In the genomic region with DNA sequence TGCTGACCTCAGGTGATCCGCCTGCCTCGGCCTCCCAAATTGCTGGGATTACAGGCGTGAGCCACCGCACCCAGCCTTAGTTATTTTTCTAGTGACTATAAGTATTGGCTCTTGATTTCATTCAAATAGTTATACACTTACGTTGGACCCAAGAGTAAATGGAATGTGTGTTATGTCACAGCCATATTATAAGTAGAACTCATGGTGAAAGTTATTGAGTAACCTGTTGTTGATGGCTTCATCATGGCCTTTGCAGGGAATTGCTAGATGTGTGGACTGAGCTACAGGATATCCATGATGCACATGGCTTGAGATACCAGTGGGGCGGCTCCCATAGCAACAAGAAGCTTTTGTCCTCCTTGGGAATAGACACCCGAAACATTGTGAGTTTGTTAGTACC, we compare ENCODE assay signal across 15 cellular contexts. TPM values are rescaled to one million over a fixed set of nuclear protein-coding genes. Genes with fewer than 3 reads are reported as not detected.
DNase-seq lines count a peak whose midpoint lies in the region; ATAC-seq, FAIRE-seq and TF ChIP-seq lines count a peak whose summit lies in the region.
"Had no signal": no experiment of that assay in that cellular context is flagged by ENCODE, and none has a peak within 500 bp of the region (broad histone marks: within the 10 kb centered on the region; RNA-seq: fewer than 3 reads in every experiment).

No MANE protein-coding gene starts in this region.

- no peak overlapping the region for H3K4me3 Mint-ChIP-seq in naive thymus-derived CD8-positive, alpha-beta T cell
- H3K4me3 Mint-ChIP-seq: H9 had no signal

- in situ Hi-C loops in HepG2 (cut with HindIII; ENCODE audit: extremely low pct_ligation_motif_present, low pct_unique_long_range_greater_than_20kb): no loop called here

- TF ChIP-seq CTCF in HepG2 (CRISPR knock-in tag; IDR thresholded peaks at IDR 0.05): no peak
- TF ChIP-seq CTCF in right lobe of liver (IDR thresholded peaks at IDR 0.05): no peak
- TF ChIP-seq CTCF in choroid plexus epithelial cell (conservative IDR thresholded peaks at IDR 0.05; ENCODE audit: low read depth, low read length): no peak

- CTCF ChIA-PET in HepG2 (lab: Yijun Ruan, JAX; ENCODE audit: low intra/inter-chr PET ratio, low total read pairs): no interaction called here

- no peaks in the 10 kb centered on the region for H3K79me1 ChIP-seq in neuronal stem cell (ENCODE audit: low read depth, low read length)

- no peaks in the 10 kb centered on the region for H3K27me3 Mint-ChIP-seq in naive thymus-derived CD8-positive, alpha-beta T cell

- no peak overlapping the region for H3K4me2 ChIP-seq in HepG2 (ENCODE audit: low read depth, low read length)
- no peak overlapping the region for H3K4me2 ChIP-seq in neuronal stem cell (ENCODE audit: insufficient read depth, low read length, poor library complexity, severe bottlenecking)
- H3K4me2 ChIP-seq: BLaER1 had no signal

- no TSS peak for BruUV-seq in HepG2 (replicated peaks; lab: Mats Ljungman, UMichigan)

- H3K36me3 Mint-ChIP-seq in naive thymus-derived CD8-positive, alpha-beta T cell: peaks cover 0 to 52% (median 10%) of the 10 kb centered on the region in 3 donors

- H3K4me1 ChIP-seq in HepG2 (ENCODE audit: insufficient read depth, low read length) (no peaks in the 10 kb centered on the region), right lobe of liver (peaks cover 0 to 8% (median 0%) of the 10 kb centered on the region in 4 donors), neuronal stem cell (ENCODE audit: control insufficient read depth in 2 of 2, insufficient read depth in 1 of 2, low read depth in 1 of 2, low read length in 2 of 2) (no peaks in the 10 kb centered on the region)
- H3K4me1 ChIP-seq: BLaER1 had no signal

- FAIRE-seq in HepG2 (lab: Jason Lieb, UNC): no peak
- FAIRE-seq: GM18507 had no signal

- H3K14ac ChIP-seq in neuronal stem cell (ENCODE audit: low read length): no peak overlapping the region

- no peak overlapping the region for H2BK120ac ChIP-seq in neuronal stem cell (ENCODE audit: low read depth, low read length)

- no peak overlapping the region for H3K9ac ChIP-seq in HepG2 (ENCODE audit: insufficient read depth, low read depth, low read length)
- no peak overlapping the region for H3K9ac ChIP-seq in neuronal stem cell (ENCODE audit: low read depth, low read length, poor library complexity)
- H3K9ac ChIP-seq: BLaER1 had no signal

- H3K9me3 ChIP-seq in HepG2 (ENCODE audit: low read length) (no peaks in the 10 kb centered on the region), right lobe of liver (no peaks in the 10 kb centered on the region), neuronal stem cell (replicated peaks in 1 of 2; ENCODE audit: control insufficient read depth in 2 of 2, insufficient read depth in 1 of 2, low read depth in 1 of 2, low read length in 2 of 2) (peaks cover 0 to 2% of the 10 kb centered on the region in 2 donors)
- H3K9me3 ChIP-seq: BLaER1 had no signal

- H4K20me1 ChIP-seq in HepG2 (ENCODE audit: insufficient read depth, low read length): no peaks in the 10 kb centered on the region

- H2BK12ac ChIP-seq in neuronal stem cell (ENCODE audit: low read length): no peak overlapping the region

- intact Hi-C loops in HepG2 (cut with micrococcal nuclease; ENCODE audit: unreplicated experiment): no loop called here
- intact Hi-C loops in right lobe of liver (cut with DNase I): no loop called here

- no peak overlapping the region for H3K23ac ChIP-seq in neuronal stem cell (ENCODE audit: low read depth, low read length, poor library complexity)

- no peaks in the 10 kb centered on the region for H3K79me2 ChIP-seq in HepG2 (ENCODE audit: insufficient read depth, low read length)

- ATAC-seq in HepG2: no peak
- ATAC-seq in right lobe of liver: no peak
- no peak for ATAC-seq in naive thymus-derived CD8-positive, alpha-beta T cell

- H3K4me1 Mint-ChIP-seq in naive thymus-derived CD8-positive, alpha-beta T cell: peaks cover 10 to 20% (median 16%) of the 10 kb centered on the region in 4 donors
- H3K4me1 Mint-ChIP-seq: H9 had no signal

- no peak overlapping the region for H3K4ac ChIP-seq in neuronal stem cell (ENCODE audit: low read length)

- H3K4me3 ChIP-seq in HepG2 (replicated peaks in 1 of 3; ENCODE audit: insufficient read depth in 1 of 3, low read depth in 2 of 3, low read length in 3 of 3) (no peak overlapping the region), right lobe of liver (no peak overlapping the region), choroid plexus epithelial cell (ENCODE audit: low read depth, low read length) (no peak overlapping the region), neuronal stem cell (ENCODE audit: low read length in 2 of 2) (no peak overlapping the region)
- H3K4me3 ChIP-seq: BLaER1 had no signal

- DNase-seq in HepG2 (ENCODE audit: low spot score) (peak; percentile 7), right lobe of liver (no peak), choroid plexus epithelial cell (ENCODE audit: low read depth) (peak; percentile 9), kidney tubule cell (ENCODE audit: low spot score) (peak; percentile 47), neuronal stem cell (ENCODE audit: low spot score) (no peak), LoVo (ENCODE audit: low spot score) (no peak)
- DNase-seq in stimulated activated CD4-positive, alpha-beta T cell treated with anti-CD3 and anti-CD28 coated beads, Interleukin-4, amount 100 ng/mL, for 24 hours: no peak
- no peak for DNase-seq in naive thymus-derived CD8-positive, alpha-beta T cell
- DNase-seq: 8988T, AML-193, DMS53, GOT3, H9 had no signal

- 98% methylated on average over 7 of the region's 7 CpGs for WGBS in HepG2 (ENCODE audit: low lambda C conversion rate)
- WGBS in right lobe of liver (ENCODE audit: insufficient coverage, low coverage, low lambda C conversion rate, missing lambda C conversion rate): 94% methylated on average over 5 of the region's 7 CpGs
- no CpG with 5 or more reads among the region's 7 CpGs for WGBS in neuronal stem cell (ENCODE audit: extremely low coverage in 2 of 2, insufficient read length in 2 of 2, insufficient replicate concordance in 1 of 2), 2 donors

- H3K36me3 ChIP-seq in HepG2 (replicated peaks in 1 of 2; ENCODE audit: control insufficient read depth in 1 of 2, insufficient read depth in 2 of 2, low read length in 2 of 2) (peaks cover 8 to 39% of the 10 kb centered on the region in 2 experiments; a peak in 4 of 5 replicates), right lobe of liver (peaks cover 0 to 8% (median 4%) of the 10 kb centered on the region in 4 donors), neuronal stem cell (replicated peaks in 1 of 2; ENCODE audit: control insufficient read depth in 2 of 2, insufficient read depth in 2 of 2, low read length in 2 of 2) (peaks cover 1 to 41% of the 10 kb centered on the region in 2 donors)

- no peak overlapping the region for H2BK15ac ChIP-seq in neuronal stem cell (ENCODE audit: low read length)

- TF ChIP-seq POLR2A in HepG2 (IDR thresholded peaks at IDR 0.05; ENCODE audit: insufficient read depth in 1 of 2, low read depth in 2 of 2, low read length in 2 of 2): no peak
- no peak for TF ChIP-seq POLR2A in right lobe of liver (IDR thresholded peaks at IDR 0.05)

- H3K9me3 Mint-ChIP-seq in naive thymus-derived CD8-positive, alpha-beta T cell: no peaks in the 10 kb centered on the region
- H3K9me3 Mint-ChIP-seq: H9 had no signal

- H2BK5ac ChIP-seq in neuronal stem cell (ENCODE audit: low read length): no peak overlapping the region

- no peak overlapping the region for H2AK5ac ChIP-seq in neuronal stem cell (ENCODE audit: low read depth, low read length)

- H3K27me3 ChIP-seq in HepG2 (ENCODE audit: control insufficient read depth in 1 of 2, insufficient read depth in 2 of 2, low read length in 2 of 2) (no peaks in the 10 kb centered on the region), right lobe of liver (no peaks in the 10 kb centered on the region), neuronal stem cell (ENCODE audit: control insufficient read depth in 3 of 3, insufficient read depth in 3 of 3, low read depth in 1 of 3, low read length in 3 of 3) (no peaks in the 10 kb centered on the region)
- H3K27me3 ChIP-seq: BLaER1 had no signal

- H3K27ac ChIP-seq in HepG2 (ENCODE audit: extremely low read length, insufficient read depth, low read length) (no peak overlapping the region), right lobe of liver (no peak overlapping the region), neuronal stem cell (replicated peaks; ENCODE audit: low read length) (no peak overlapping the region)
- H3K27ac ChIP-seq: BLaER1 had no signal

- H3K18ac ChIP-seq in neuronal stem cell (ENCODE audit: low read length): no peak overlapping the region

- TF ChIP-seq EP300 in HepG2 (IDR thresholded peaks at IDR 0.05; ENCODE audit: low read depth in 2 of 2, low read length in 2 of 2) (no peak), HepG2 (CRISPR knock-in tag; IDR thresholded peaks at IDR 0.05; ENCODE audit: borderline replicate concordance) (no peak)

- TF ChIP-seq RAD21 in HepG2 (CRISPR knock-in tag; IDR thresholded peaks at IDR 0.05): no peak

- peak overlapping the region in 2 of 10 donors; percentile 14 to 15 for H3K27ac Mint-ChIP-seq in naive thymus-derived CD8-positive, alpha-beta T cell
- H3K27ac Mint-ChIP-seq: H9 had no signal

- H4K8ac ChIP-seq in neuronal stem cell (ENCODE audit: low read depth, low read length): no peak overlapping the region

- POLR2A ChIA-PET in HepG2 (lab: Yijun Ruan, JAX): no interaction called here
- POLR2A ChIA-PET in naive thymus-derived CD8-positive, alpha-beta T cell (lab: Charles Lee): no interaction called here

- no peak overlapping the region for H2AFZ ChIP-seq in HepG2 (ENCODE audit: low read length)
- no peak overlapping the region for H2AFZ ChIP-seq in neuronal stem cell (ENCODE audit: low read length)

- H4K91ac ChIP-seq in neuronal stem cell (ENCODE audit: low read depth, low read length, poor library complexity): no peak overlapping the region

RNA-seq across cellular contexts. Expression of gene AFTPH, which starts 44.7 kb away (rescaled TPM):
- total RNA-seq in HepG2 (2016; rRNA removed; fragmentation: Illumina TruSeq; extraction: Trizol) (36.8 and 45.9 TPM in 2 replicates), right lobe of liver (10 to 100 TPM; 14.9 to 24.4 (median 19.8) TPM)
- total RNA-seq in HepG2 (2016; cell fraction: cytosol; rRNA removed; fragmentation: Illumina TruSeq; extraction: Trizol; ENCODE audit: low read depth): 17.9 and 21.2 TPM in 2 replicates
- total RNA-seq in HepG2 (2016; cell fraction: insoluble cytoplasmic fraction; rRNA removed; fragmentation: Illumina TruSeq; extraction: Trizol): 36.6 and 50.6 TPM in 2 replicates
- total RNA-seq in HepG2 (2016; cell fraction: membrane; rRNA removed; fragmentation: Illumina TruSeq; extraction: Trizol): 30.5 and 36.5 TPM in 2 replicates
- 27.4 and 31.1 TPM in 2 replicates for total RNA-seq in HepG2 (2016; cell fraction: nucleus; rRNA removed; fragmentation: Illumina TruSeq; extraction: Trizol)
- 22.6 and 27.5 TPM in 2 replicates for polyA plus RNA-seq in HepG2 (2011; rRNA removed)
- 12.5 and 16.4 TPM in 2 replicates for polyA plus RNA-seq in HepG2 (2011; cell fraction: cytosol; rRNA removed)
- 8.6 and 11.4 TPM in 2 replicates for polyA plus RNA-seq in HepG2 (2011; cell fraction: nucleus; rRNA removed)
- 19.6 and 29.6 TPM in 2 replicates for polyA plus RNA-seq in HepG2 (2012)
- 3.8 and 5.1 TPM in 2 replicates for polyA plus RNA-seq in HepG2 (2016; cell fraction: cytosol; fragmentation: Illumina TruSeq; extraction: Trizol; ENCODE audit: low read depth)
- 41.1 and 41.2 TPM in 2 replicates for polyA plus RNA-seq in HepG2 (2016; cell fraction: insoluble cytoplasmic fraction; fragmentation: Illumina TruSeq; extraction: Trizol; ENCODE audit: low read depth)
- 11.6 and 13.1 TPM in 2 replicates for polyA plus RNA-seq in HepG2 (2016; cell fraction: membrane; fragmentation: Illumina TruSeq; extraction: Trizol; ENCODE audit: low read depth)
- polyA plus RNA-seq in HepG2 (2016; cell fraction: nucleus; fragmentation: Illumina TruSeq; extraction: Trizol; ENCODE audit: insufficient read depth, low read depth): 35.6 and 37.0 TPM in 2 replicates
- polyA minus RNA-seq in HepG2 (2011; rRNA and poly(A)+ RNA removed; ENCODE audit: low replicate concordance): 9.2 and 13.7 TPM in 2 replicates
- polyA minus RNA-seq in HepG2 (2011; cell fraction: cytosol; rRNA and poly(A)+ RNA removed): 16.5 and 19.2 TPM in 2 replicates
- 36.2 and 39.9 TPM in 2 replicates for polyA minus RNA-seq in HepG2 (2011; cell fraction: nucleus; rRNA and poly(A)+ RNA removed)
- total RNA-seq in naive thymus-derived CD8-positive, alpha-beta T cell: 10 to 100 TPM; 49.5 to 51.6 TPM
- 10 to 100 TPM; 20.9 to 23.6 (median 22.5) TPM for polyA plus RNA-seq in naive thymus-derived CD8-positive, alpha-beta T cell
- polyA plus RNA-seq in neuronal stem cell (2013, experiment 1 of 2): 19.0 TPM
- polyA plus RNA-seq in neuronal stem cell (2013, experiment 2 of 2): 19.2 TPM

Comparison
In these comparisons a context has a peak if more than half of its experiments do, and no peak if none do; other contexts are left out.
1. DNase-seq: peak in HepG2 (single experiment), choroid plexus epithelial cell (single experiment) and kidney tubule cell (single experiment); none in right lobe of liver (0 of 3), stimulated activated CD4-positive, alpha-beta T cell treated with anti-CD3 and anti-CD28 coated beads, Interleukin-4, amount 100 ng/mL, for 24 hours (single experiment), naive thymus-derived CD8-positive, alpha-beta T cell (0 of 10), neuronal stem cell (single experiment) and LoVo (single experiment).